In genomic region chr21:20313013-20313412, GRCh38 we compare ENCODE assay signal across 38 cellular contexts.
"Had no signal": no experiment of that assay in that cellular context is flagged by ENCODE, and none has a peak within 500 bp of the region (broad histone marks: within the 10 kb centered on the region; RNA-seq: fewer than 3 reads in every experiment).

No MANE protein-coding gene starts in this region.

- H3K4me1 Mint-ChIP-seq: activated naive CD4-positive, alpha-beta T cell treated with anti-CD3 and anti-CD28 coated beads, Interleukin-2, amount 10 ng/mL, durations not matched to agents 7 days and 5 days; activated naive CD4-positive, alpha-beta T cell treated with anti-CD3 and anti-CD28 coated beads, Interleukin-2, amount 50 U/mL, for 24 hours; activated naive CD8-positive, alpha-beta T cell treated with anti-CD3 and anti-CD28 coated beads for 36 hours; activated naive CD8-positive, alpha-beta T cell treated with anti-CD3 and anti-CD28 coated beads, Interleukin-2, amount 10 ng/mL, durations not matched to agents 7 days and 5 days; activated naive CD8-positive, alpha-beta T cell treated with anti-CD3 and anti-CD28 coated beads, Interleukin-2, amount 50 U/mL, for 24 hours; brain; central memory CD8-positive, alpha-beta T cell had no signal

- FAIRE-seq: astrocyte, bronchial epithelial cell had no signal

- H3K27me3 ChIP-seq: adrenal gland, ascending aorta, body of pancreas, brain microvascular endothelial cell, breast epithelium, cardiac muscle cell had no signal

- H3K27ac Mint-ChIP-seq: activated naive CD4-positive, alpha-beta T cell treated with anti-CD3 and anti-CD28 coated beads for 36 hours; activated naive CD4-positive, alpha-beta T cell treated with anti-CD3 and anti-CD28 coated beads, Interleukin-2, amount 10 ng/mL, durations not matched to agents 7 days and 5 days; activated naive CD4-positive, alpha-beta T cell treated with anti-CD3 and anti-CD28 coated beads, Interleukin-2, amount 50 U/mL, for 24 hours; activated naive CD4-positive, alpha-beta T cell treated with anti-CD3 and anti-CD28 coated beads, Interleukin-2, amount 50 U/mL, for 72 hours; activated naive CD8-positive, alpha-beta T cell; activated naive CD8-positive, alpha-beta T cell treated with anti-CD3 and anti-CD28 coated beads for 36 hours; activated naive CD8-positive, alpha-beta T cell treated with anti-CD3 and anti-CD28 coated beads, Interleukin-2, amount 10 ng/mL, durations not matched to agents 7 days and 5 days; activated naive CD8-positive, alpha-beta T cell treated with anti-CD3 and anti-CD28 coated beads, Interleukin-2, amount 50 U/mL, for 24 hours; activated T-cell treated with anti-CD3 and anti-CD28 coated beads, Interleukin-2, amount 50 U/mL, for 24 hours; activated T-cell treated with anti-CD3 and anti-CD28 coated beads, Interleukin-2, amount 50 U/mL, for 72 hours; activated T-helper 1 cell treated with anti-CD3 and anti-CD28 coated beads, Interleukin-12 subunit alpha, Interleukin-12 subunit beta, Interleukin-2, Interleukin-4 antibody, amounts not matched to agents 30 ng/mL and 10 ng/mL and 1 ng/mL, durations not matched to agents 14 hours and 24 hours and 36 hours; activated T-helper 2 cell treated with anti-CD3 and anti-CD28 coated beads, Interferon-gamma antibody, Interleukin-2, Interleukin-4, amounts not matched to agents 10 μg/mL and 5 μg/mL and 100 μg/mL, durations not matched to agents 14 hours and 24 hours and 36 hours; brain had no signal

- ATAC-seq: activated naive CD4-positive, alpha-beta T cell treated with anti-CD3 and anti-CD28 coated beads, Interleukin-2, amount 50 U/mL, for 72 hours; activated naive CD8-positive, alpha-beta T cell treated with anti-CD3 and anti-CD28 coated beads, Interleukin-2, amount 50 U/mL, for 24 hours; activated T-cell treated with anti-CD3 and anti-CD28 coated beads, Interleukin-2, amount 50 U/mL, for 4 hours; activated T-cell treated with anti-CD3 and anti-CD28 coated beads, Interleukin-2, amount 50 U/mL, for 72 hours; body of pancreas had no signal

- H3K4me3 ChIP-seq: adrenal gland, ascending aorta, body of pancreas, breast epithelium, cardiac muscle cell had no signal

- H3K9me3 ChIP-seq: adrenal gland, ascending aorta, body of pancreas had no signal

- H3K36me3 Mint-ChIP-seq: activated naive CD4-positive, alpha-beta T cell treated with anti-CD3 and anti-CD28 coated beads, Interleukin-2, amount 10 ng/mL, durations not matched to agents 7 days and 5 days; activated naive CD4-positive, alpha-beta T cell treated with anti-CD3 and anti-CD28 coated beads, Interleukin-2, amount 50 U/mL, for 24 hours; activated naive CD8-positive, alpha-beta T cell; activated naive CD8-positive, alpha-beta T cell treated with anti-CD3 and anti-CD28 coated beads for 36 hours; activated naive CD8-positive, alpha-beta T cell treated with anti-CD3 and anti-CD28 coated beads, Interleukin-2, amount 10 ng/mL, durations not matched to agents 7 days and 5 days; brain had no signal

- H3K36me3 ChIP-seq: adrenal gland, ascending aorta, brain microvascular endothelial cell, breast epithelium, cardiac muscle cell had no signal

- H3K27me3 Mint-ChIP-seq: activated naive CD4-positive, alpha-beta T cell treated with anti-CD3 and anti-CD28 coated beads, Interleukin-2, amount 10 ng/mL, durations not matched to agents 7 days and 5 days; activated naive CD4-positive, alpha-beta T cell treated with anti-CD3 and anti-CD28 coated beads, Interleukin-2, amount 50 U/mL, for 24 hours; activated naive CD8-positive, alpha-beta T cell; activated naive CD8-positive, alpha-beta T cell treated with anti-CD3 and anti-CD28 coated beads for 36 hours; activated naive CD8-positive, alpha-beta T cell treated with anti-CD3 and anti-CD28 coated beads, Interleukin-2, amount 50 U/mL, for 24 hours; activated T-cell treated with anti-CD3 and anti-CD28 coated beads, Interleukin-2, amount 50 U/mL, for 24 hours; brain; central memory CD8-positive, alpha-beta T cell had no signal

- H3K4me3 Mint-ChIP-seq: activated naive CD4-positive, alpha-beta T cell treated with anti-CD3 and anti-CD28 coated beads for 36 hours; activated naive CD4-positive, alpha-beta T cell treated with anti-CD3 and anti-CD28 coated beads, Interleukin-2, amount 10 ng/mL, durations not matched to agents 7 days and 5 days; activated naive CD4-positive, alpha-beta T cell treated with anti-CD3 and anti-CD28 coated beads, Interleukin-2, amount 50 U/mL, for 24 hours; activated naive CD8-positive, alpha-beta T cell; activated naive CD8-positive, alpha-beta T cell treated with anti-CD3 and anti-CD28 coated beads for 36 hours; activated naive CD8-positive, alpha-beta T cell treated with anti-CD3 and anti-CD28 coated beads, Interleukin-2, amount 10 ng/mL, durations not matched to agents 7 days and 5 days; activated naive CD8-positive, alpha-beta T cell treated with anti-CD3 and anti-CD28 coated beads, Interleukin-2, amount 50 U/mL, for 24 hours; activated T-cell treated with anti-CD3 and anti-CD28 coated beads, Interleukin-2, amount 50 U/mL, for 24 hours; activated T-cell treated with anti-CD3 and anti-CD28 coated beads, Interleukin-2, amount 50 U/mL, for 4 hours; activated T-cell treated with anti-CD3 and anti-CD28 coated beads, Interleukin-2, amount 50 U/mL, for 72 hours; activated T-helper 1 cell treated with anti-CD3 and anti-CD28 coated beads, Interleukin-12 subunit alpha, Interleukin-12 subunit beta, Interleukin-2, Interleukin-4 antibody, amounts not matched to agents 30 ng/mL and 10 ng/mL and 1 ng/mL, durations not matched to agents 14 hours and 24 hours and 36 hours; brain; central memory CD8-positive, alpha-beta T cell had no signal

- H3K27ac ChIP-seq: adrenal gland, ascending aorta, body of pancreas, brain microvascular endothelial cell, breast epithelium, cardiac muscle cell had no signal

- DNase-seq: activated effector memory CD4-positive, alpha-beta T cell treated with anti-CD3 and anti-CD28 coated beads, Interleukin-2, amount 50 U/mL, for 16 hours; activated effector memory CD4-positive, alpha-beta T cell treated with Interleukin-2 at 50 U/mL for 16 hours; activated gamma-delta T cell; activated gamma-delta T cell treated with Interleukin-2 at 50 U/mL for 16 hours; activated naive CD4-positive, alpha-beta T cell; activated naive CD4-positive, alpha-beta T cell treated with anti-CD3 and anti-CD28 coated beads for 36 hours; activated naive CD4-positive, alpha-beta T cell treated with anti-CD3 and anti-CD28 coated beads, Interleukin-2, amount 10 ng/mL, durations not matched to agents 7 days and 5 days; activated naive CD4-positive, alpha-beta T cell treated with anti-CD3 and anti-CD28 coated beads, Interleukin-2, amount 50 U/mL, for 16 hours; activated naive CD8-positive, alpha-beta T cell treated with anti-CD3 and anti-CD28 coated beads for 36 hours; activated naive CD8-positive, alpha-beta T cell treated with anti-CD3 and anti-CD28 coated beads, Interleukin-2, amount 10 ng/mL, durations not matched to agents 7 days and 5 days; activated naive CD8-positive, alpha-beta T cell treated with anti-CD3 and anti-CD28 coated beads, Interleukin-2, amount 50 U/mL, for 24 hours; activated T-cell treated with anti-CD3 and anti-CD28 coated beads, Interleukin-2, amount 50 U/mL, for 1 hour; activated T-cell treated with anti-CD3 and anti-CD28 coated beads, Interleukin-2, amount 50 U/mL, for 24 hours; activated T-cell treated with anti-CD3 and anti-CD28 coated beads, Interleukin-2, amount 50 U/mL, for 4 hours; activated T-cell treated with anti-CD3 and anti-CD28 coated beads, Interleukin-2, amount 50 U/mL, for 48 hours; activated T-cell treated with anti-CD3 and anti-CD28 coated beads, Interleukin-2, amount 50 U/mL, for 72 hours; adrenal gland; amniotic stem cell; amygdala; anterior cingulate cortex; aorta; body of pancreas; brain microvascular endothelial cell; caudate nucleus; central memory CD4-positive, alpha-beta T cell; cerebellar nuclear complex had no signal

- H3K4me1 ChIP-seq: adrenal gland, ascending aorta, body of pancreas, breast epithelium had no signal
